Comparison of ENCODE assay signal across 26 cellular contexts in the genomic region with DNA sequence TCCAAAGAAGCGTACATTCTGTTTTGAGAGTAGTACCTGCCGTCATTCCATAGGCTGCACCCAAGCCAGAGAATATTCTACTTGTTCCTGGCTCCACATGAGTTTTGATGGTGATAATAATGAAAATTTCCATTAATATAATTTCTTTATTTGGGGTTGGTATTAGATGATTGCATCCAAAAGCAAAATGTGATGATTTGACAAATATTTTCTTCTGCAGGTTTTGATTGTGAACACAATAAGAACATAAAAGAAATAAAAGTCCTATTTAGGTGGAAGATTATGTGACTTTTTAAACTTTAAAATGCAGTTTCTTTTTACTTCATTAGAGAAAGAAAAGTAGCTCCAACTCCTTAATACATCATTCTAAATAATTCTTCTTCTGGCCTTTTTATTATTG.
"Had no signal": no experiment of that assay in that cellular context is flagged by ENCODE, and none has a peak within 500 bp of the region (broad histone marks: within the 10 kb centered on the region; RNA-seq: fewer than 3 reads in every experiment).

No MANE protein-coding gene starts in this region.

- FAIRE-seq: kidney had no signal

- DNase-seq: cerebellar nuclear complex; dorsolateral prefrontal cortex; effector CD4-positive, alpha-beta T cell; foreskin fibroblast; gastrocnemius medialis; heart left ventricle; kidney; mesenchymal stem cell; midbrain; naive thymus-derived CD8-positive, alpha-beta T cell; occipital lobe; ovary; posterior cingulate gyrus; stimulated activated CD4-positive, alpha-beta T cell treated with anti-CD3 and anti-CD28 coated beads, Interleukin-2, amount 100 ng/mL, for 24 hours; stimulated activated CD4-positive, alpha-beta T cell treated with anti-CD3 and anti-CD28 coated beads, Interleukin-4, amount 100 ng/mL, for 24 hours; stimulated activated naive CD4-positive, alpha-beta T cell treated with Interleukin-2 at 50 U/mL for 16 hours; stomach; substantia nigra; upper lobe of right lung; uterus had no signal

- H3K4me3 ChIP-seq: dorsolateral prefrontal cortex, gastrocnemius medialis, heart left ventricle, hepatocyte, ovary, stomach, tibial nerve, upper lobe of right lung had no signal

- ATAC-seq: gastrocnemius medialis; heart left ventricle; left lobe of liver; naive thymus-derived CD8-positive, alpha-beta T cell; sciatic nerve; stimulated activated effector memory CD8-positive, alpha-beta T cell treated with anti-CD3 and anti-CD28 coated beads, Interleukin-12 subunit alpha, Interleukin-12 subunit beta, amount 100 ng/mL, for 72 hours had no signal

- H3K9me3 ChIP-seq: gastrocnemius medialis, heart left ventricle, ovary, stomach, thoracic aorta, tibial nerve, upper lobe of right lung, uterus had no signal

- H3K27me3 ChIP-seq: dorsolateral prefrontal cortex, gastrocnemius medialis, heart left ventricle, hepatocyte, ovary, stomach, tibial nerve, upper lobe of right lung, uterus had no signal

- H2AFZ ChIP-seq: hepatocyte had no signal

- H3K36me3 Mint-ChIP-seq: naive thymus-derived CD8-positive, alpha-beta T cell; stimulated activated effector memory CD8-positive, alpha-beta T cell treated with anti-CD3 and anti-CD28 coated beads, Interleukin-12 subunit alpha, Interleukin-12 subunit beta, amount 100 ng/mL, for 72 hours had no signal

- H3K4me2 ChIP-seq: hepatocyte had no signal

- H3K27ac Mint-ChIP-seq: stimulated activated effector memory CD8-positive, alpha-beta T cell treated with anti-CD3 and anti-CD28 coated beads, Interleukin-12 subunit alpha, Interleukin-12 subunit beta, amount 100 ng/mL, for 72 hours had no signal

- H3K9me3 Mint-ChIP-seq: naive thymus-derived CD8-positive, alpha-beta T cell; stimulated activated effector memory CD8-positive, alpha-beta T cell treated with anti-CD3 and anti-CD28 coated beads, Interleukin-12 subunit alpha, Interleukin-12 subunit beta, amount 100 ng/mL, for 72 hours had no signal

- H3K4me3 Mint-ChIP-seq: naive thymus-derived CD8-positive, alpha-beta T cell; stimulated activated effector memory CD8-positive, alpha-beta T cell treated with anti-CD3 and anti-CD28 coated beads, Interleukin-12 subunit alpha, Interleukin-12 subunit beta, amount 100 ng/mL, for 72 hours had no signal

- H3K79me2 ChIP-seq: hepatocyte had no signal

- H3K36me3 ChIP-seq: gastrocnemius medialis, heart left ventricle, ovary, stomach, thoracic aorta, tibial nerve, upper lobe of right lung, uterus had no signal

- H3K27ac ChIP-seq: gastrocnemius medialis, hepatocyte, thoracic aorta, tibial nerve, upper lobe of right lung had no signal

- H3K4me1 ChIP-seq: gastrocnemius medialis, heart left ventricle, upper lobe of right lung, uterus had no signal

- H3K27me3 Mint-ChIP-seq: naive thymus-derived CD8-positive, alpha-beta T cell had no signal
